Comparison of ENCODE assay signal across 8 cellular contexts in genomic region chr9:19230356-19231125, GRCh38. TPM values are rescaled to one million over a fixed set of nuclear protein-coding genes. Genes with fewer than 3 reads are reported as not detected.
DNase-seq lines count a peak whose midpoint lies in the region; ATAC-seq, FAIRE-seq and TF ChIP-seq lines count a peak whose summit lies in the region.

Gene DENND4C (plus strand): TSS chr9:19230693. CDS start chr9:19276175, 45,482 bp downstream.

- no peaks in the 10 kb centered on the region for H3K9me1 ChIP-seq in endothelial cell of umbilical vein (replicated peaks; ENCODE audit: control insufficient read depth, extremely low read depth, insufficient read depth, low read length)

- CTCF ChIA-PET in endothelial cell of umbilical vein (lab: Charles Lee), result interaction anchor here (0.6 to 4.0 kb wide), 9 partner anchors 20 to 234 kb away, joined by 3 to 20 read pairs (median 4); no protein-coding TSS in a partner anchor

- peak within 1 kb of the TSS; percentile 65 to 99 (median 97) for H3K4me3 ChIP-seq in endothelial cell of umbilical vein (replicated peaks in 1 of 3; ENCODE audit: insufficient read depth in 1 of 3, low read depth in 1 of 3, low read length in 3 of 3)

- H3K4me2 ChIP-seq in endothelial cell of umbilical vein (ENCODE audit: insufficient read depth, low read length), result peak within 1 kb of the TSS; percentile 100

- H4K20me1 ChIP-seq in endothelial cell of umbilical vein (replicated peaks; ENCODE audit: control insufficient read depth, extremely low read depth, insufficient read depth, low read length), result no peaks in the 10 kb centered on the region

- peaks cover 43% of the 10 kb centered on the region for H3K79me2 ChIP-seq in endothelial cell of umbilical vein (ENCODE audit: control insufficient read depth, insufficient read depth, low read length)

- H3K27ac ChIP-seq in endothelial cell of umbilical vein (ENCODE audit: insufficient read depth, low read depth, low read length), result peak within 1 kb of the TSS; percentile 86

- ATAC-seq in GM19468 (IDR thresholded peaks at IDR 0.05; ENCODE audit: extremely low read depth, unreplicated experiment), result peak; percentile 81

- H3K9ac ChIP-seq in endothelial cell of umbilical vein (replicated peaks; ENCODE audit: extremely low read depth, insufficient read depth, low read length), result peak within 1 kb of the TSS; percentile 91

- no peak for TF ChIP-seq CTCF in endothelial cell of umbilical vein (IDR thresholded peaks at IDR 0.05; ENCODE audit: extremely low read depth in 1 of 2, insufficient read depth in 1 of 2, low read depth in 1 of 2, low read length in 2 of 2)

- dilution Hi-C loops in endothelial cell of umbilical vein (cut with MboI; ENCODE audit: extremely low pct_ligation_motif_present, low sequenced_read_pairs), result no loop called here

- in situ Hi-C loops in Caki2 (cut with HindIII; ENCODE audit: low pct_unique_long_range_greater_than_20kb, low sequenced_read_pairs), result no loop called here

- BruUV-seq in endothelial cell of umbilical vein (replicated peaks; lab: Mats Ljungman, UMichigan), result no TSS peak

- DNase-seq in Caki2 (ENCODE audit: low read depth) (peak; percentile 89), HS-27A (ENCODE audit: low read depth) (peak; percentile 50), NOMO-1 treated with dmso at 0.1 percent for 144 hours (lab: John Stamatoyannopoulos, UW; ENCODE audit: unreplicated experiment) (peak; percentile 71), endothelial cell of umbilical vein (ENCODE audit: low read depth, low spot score) (peak; percentile 90), midbrain (lab: John Stamatoyannopoulos, UW) (peak; percentile 84)
- DNase-seq in activated CD8-positive, alpha-beta memory T cell treated with anti-CD3 and anti-CD28 coated beads, Interleukin-2, amount 50 U/mL, for 24 hours (ENCODE audit: extremely low read depth), result peak; percentile 29
- peak; percentile 52 to 70 for DNase-seq in stimulated activated CD8-positive, alpha-beta memory T cell treated with anti-CD3 and anti-CD28 coated beads, Interleukin-2, amount 100 ng/mL, for 1 hour (ENCODE audit: low read depth in 2 of 2)

- peak; percentile 55 for FAIRE-seq in endothelial cell of umbilical vein (lab: Jason Lieb, UNC)

- peaks cover 19% of the 10 kb centered on the region for H3K4me1 ChIP-seq in endothelial cell of umbilical vein (ENCODE audit: control insufficient read depth, extremely low read depth, insufficient read depth, low read length)

- intact Hi-C loops in endothelial cell of umbilical vein (cut with micrococcal nuclease), result loop anchor here (1.0 to 5.0 kb wide), 8 partner anchors 38 to 227 kb away; partner anchors contain the start of genes HAUS6, PLIN2, RPS6 and RRAGA

- peak; percentile 87 for TF ChIP-seq POLR2A in endothelial cell of umbilical vein (IDR thresholded peaks at IDR 0.05; ENCODE audit: low read depth, low read length)

- H3K27me3 ChIP-seq in endothelial cell of umbilical vein (ENCODE audit: control insufficient read depth in 2 of 2, insufficient read depth in 2 of 2, low read length in 2 of 2), result no peaks in the 10 kb centered on the region

- peak within 1 kb of the TSS; percentile 94 for H2AFZ ChIP-seq in endothelial cell of umbilical vein (ENCODE audit: low read depth, low read length)

- no peaks in the 10 kb centered on the region for H3K9me3 ChIP-seq in endothelial cell of umbilical vein (replicated peaks; ENCODE audit: control insufficient read depth, insufficient read depth, low read length)

- H3K36me3 ChIP-seq in endothelial cell of umbilical vein (ENCODE audit: control insufficient read depth in 2 of 2, extremely low read depth in 1 of 2, insufficient read depth in 2 of 2, low read length in 2 of 2), result no peaks in the 10 kb centered on the region

- POLR2A ChIA-PET in endothelial cell of umbilical vein (lab: Charles Lee), result interaction anchor here (0.6 to 1.2 kb wide), 7 partner anchors 23 to 739 kb away, joined by 3 to 7 read pairs (median 5); no protein-coding TSS in a partner anchor

TF ChIP-seq in endothelial cell of umbilical vein, 7 proteins besides CTCF, POLR2A, EP300 and RAD21:
- TF ChIP-seq POLR2AphosphoS5 (IDR thresholded peaks at IDR 0.05; ENCODE audit: insufficient read depth, low read depth, low read length), result peak; percentile 90
- no peak for TF ChIP-seq MAX (IDR thresholded peaks at IDR 0.05; ENCODE audit: insufficient read depth, insufficient read length)

RNA-seq across cellular contexts. Expression of gene DENND4C, which starts in this region (rescaled TPM):
- 22.6 and 26.6 TPM in 2 replicates for total RNA-seq in Caki2 (2014; rRNA removed; shearing (Covaris generic); ENCODE audit: low replicate concordance)
- 36.5 and 36.8 TPM in 2 replicates for total RNA-seq in endothelial cell of umbilical vein
- polyA plus RNA-seq in endothelial cell of umbilical vein, result 7.8 and 9.6 TPM in 2 replicates
- 8.6 and 9.4 TPM in 2 replicates for polyA plus RNA-seq in endothelial cell of umbilical vein (2011; cell fraction: cytosol; rRNA removed)
- 33.6 and 34.8 TPM in 2 replicates for polyA plus RNA-seq in endothelial cell of umbilical vein (2011; cell fraction: nucleus; rRNA removed)
- 15.8 and 18.0 TPM in 2 replicates for polyA plus RNA-seq in endothelial cell of umbilical vein (2012)
- polyA minus RNA-seq in endothelial cell of umbilical vein, result 35.7 and 49.3 TPM in 2 replicates
- 16.4 TPM for polyA minus RNA-seq in endothelial cell of umbilical vein (2011; cell fraction: cytosol; rRNA and poly(A)+ RNA removed)
- polyA minus RNA-seq in endothelial cell of umbilical vein (2011; cell fraction: nucleus; rRNA and poly(A)+ RNA removed), result 83.4 and 112 TPM in 2 replicates

Comparison
In these comparisons a context has a peak if more than half of its experiments do, and no peak if none do; other contexts are left out.
1. Peak in every context shown above with its lines: DNase-seq, ATAC-seq, H3K4me3 ChIP-seq and H3K27ac ChIP-seq.
2. DNase-seq: peak in every context shown above with its lines; median percentile 90 in endothelial cell of umbilical vein; 89 in Caki2; 84 in midbrain; 71 in NOMO-1 treated with dmso at 0.1 percent for 144 hours; 61 in stimulated activated CD8-positive, alpha-beta memory T cell treated with anti-CD3 and anti-CD28 coated beads, Interleukin-2, amount 100 ng/mL, for 1 hour; 50 in HS-27A; 29 in activated CD8-positive, alpha-beta memory T cell treated with anti-CD3 and anti-CD28 coated beads, Interleukin-2, amount 50 U/mL, for 24 hours.